ENCODE assay signal across 1 cellular context in genomic region chr19:34957830-34958751, GRCh38.
TF ChIP-seq lines count a peak whose summit lies in the region.

No MANE protein-coding gene starts in this region.

TF ChIP-seq in K562, 482 proteins besides CTCF, POLR2A, EP300 and RAD21:
- TF ChIP-seq RBM39 (optimal IDR thresholded peaks at IDR 0.05; ENCODE audit: low read depth, low read length): no peak
- no peak for TF ChIP-seq ZNF212 (CRISPR knock-in tag; IDR thresholded peaks at IDR 0.05)
- TF ChIP-seq CBX3 (IDR thresholded peaks at IDR 0.05; ENCODE audit: borderline replicate concordance in 1 of 2, low read length in 2 of 2): peak in 1 of 2 experiments; percentile 93; a peak in 2 of 3 replicates
- peak; percentile 62 for TF ChIP-seq RBFOX2 (IDR thresholded peaks at IDR 0.05; ENCODE audit: low read depth, low read length)
- peak; percentile 92 for TF ChIP-seq TRIM28 (IDR thresholded peaks at IDR 0.05)
- TF ChIP-seq CBX5 (IDR thresholded peaks at IDR 0.05; ENCODE audit: borderline replicate concordance, low read depth): peak; percentile 62; the same call in 1 of the 2 replicates
- TF ChIP-seq ZBTB33 (CRISPR knock-in tag; IDR thresholded peaks at IDR 0.05): peak; percentile 57
- peak; percentile 5; the same call in 1 of the 2 replicates for TF ChIP-seq JUN (IDR thresholded peaks at IDR 0.05; ENCODE audit: borderline replicate concordance, low read depth, low read length)
- TF ChIP-seq JUN (CRISPR knock-in tag; IDR thresholded peaks at IDR 0.05; ENCODE audit: borderline replicate concordance): no peak
- TF ChIP-seq NFRKB (IDR thresholded peaks at IDR 0.05; ENCODE audit: low read depth): peak; percentile 63; the same call in 1 of the 2 replicates
- TF ChIP-seq TFAM (CRISPR knock-in tag; conservative IDR thresholded peaks at IDR 0.05): no peak
- peak; percentile 35; the same call in 1 of the 2 replicates for TF ChIP-seq NCOA1 (IDR thresholded peaks at IDR 0.05; ENCODE audit: low read depth)
- no peak for TF ChIP-seq CTCFL (IDR thresholded peaks at IDR 0.05; ENCODE audit: borderline replicate concordance, insufficient read depth, low read depth, low read length, poor library complexity, severe bottlenecking)
- peak in 1 of 2 experiments; percentile 6 for TF ChIP-seq E2F6 (IDR thresholded peaks at IDR 0.05; ENCODE audit: borderline replicate concordance in 1 of 2, extremely low read depth in 1 of 2, insufficient read depth in 1 of 2, insufficient read length in 1 of 2, low read depth in 1 of 2, low read length in 1 of 2, poor library complexity in 1 of 2, severe bottlenecking in 1 of 2)
- TF ChIP-seq TBL1XR1 (IDR thresholded peaks at IDR 0.05; ENCODE audit: low read length in 2 of 2): no peak
- no peak for TF ChIP-seq SOX6 (IDR thresholded peaks at IDR 0.05)
- TF ChIP-seq RBM25 (IDR thresholded peaks at IDR 0.05; ENCODE audit: low read depth, low read length, severe bottlenecking): peak; percentile 67
- TF ChIP-seq ZNF75A (CRISPR knock-in tag; IDR thresholded peaks at IDR 0.05): peak; percentile 98
- TF ChIP-seq ZNF280A (IDR thresholded peaks at IDR 0.05; ENCODE audit: low read depth, partially characterized antibody): peak; percentile 93
- TF ChIP-seq EP400 (IDR thresholded peaks at IDR 0.05): 0 out of 2 replicates have a peak, but pooled peaks have one; percentile 11
- no peak for TF ChIP-seq PPARD (CRISPR knock-in tag; IDR thresholded peaks at IDR 0.05)
- TF ChIP-seq ARID4B (CRISPR knock-in tag; IDR thresholded peaks at IDR 0.05): no peak
- TF ChIP-seq MTA3 (IDR thresholded peaks at IDR 0.05; ENCODE audit: borderline replicate concordance): 0 out of 2 replicates have a peak, but pooled peaks have one; percentile 67
- TF ChIP-seq NR1H2 (CRISPR knock-in tag; IDR thresholded peaks at IDR 0.05): no peak
- peak; percentile 71 for TF ChIP-seq XRCC3 (IDR thresholded peaks at IDR 0.05)
- no peak for TF ChIP-seq HMG20A (CRISPR knock-in tag; conservative IDR thresholded peaks at IDR 0.05)
- peak; percentile 50; the same call in 1 of the 2 replicates for TF ChIP-seq ZEB2 (IDR thresholded peaks at IDR 0.05)
- 0 out of 2 replicates have a peak, but pooled peaks have one; percentile 34 for TF ChIP-seq POLR2G (IDR thresholded peaks at IDR 0.05; ENCODE audit: low read depth, low read length)
- peak in 1 of 2 experiments; percentile 55; a peak in 2 of 4 replicates for TF ChIP-seq TRIM24 (IDR thresholded peaks at IDR 0.05)
- TF ChIP-seq ZBTB12 (CRISPR knock-in tag; IDR thresholded peaks at IDR 0.05): no peak
- no peak for TF ChIP-seq RUNX1 (IDR thresholded peaks at IDR 0.05; ENCODE audit: low read depth)
- TF ChIP-seq ARNT (IDR thresholded peaks at IDR 0.05): no peak
- peak; percentile 32; the same call in 1 of the 2 replicates for TF ChIP-seq SUPT5H (IDR thresholded peaks at IDR 0.05)
- no peak for TF ChIP-seq ZNF551 (CRISPR knock-in tag; IDR thresholded peaks at IDR 0.05)
- peak; percentile 62 for TF ChIP-seq ZNF239 (CRISPR knock-in tag; IDR thresholded peaks at IDR 0.05)
- peak; percentile 39 for TF ChIP-seq RBM22 (IDR thresholded peaks at IDR 0.05; ENCODE audit: low read depth, low read length, poor library complexity, severe bottlenecking)
- TF ChIP-seq CBX1 (IDR thresholded peaks at IDR 0.05; ENCODE audit: low read depth): peak; percentile 64
- no peak for TF ChIP-seq ELK3 (CRISPR knock-in tag; IDR thresholded peaks at IDR 0.05)
- no peak for TF ChIP-seq ZNF586 (CRISPR knock-in tag; conservative IDR thresholded peaks at IDR 0.05)
- TF ChIP-seq MTF1 (CRISPR knock-in tag; IDR thresholded peaks at IDR 0.05; ENCODE audit: borderline replicate concordance): no peak
- TF ChIP-seq TGIF2 (CRISPR knock-in tag; IDR thresholded peaks at IDR 0.05): no peak
- TF ChIP-seq MYBL2 (IDR thresholded peaks at IDR 0.05; ENCODE audit: low read depth): no peak
- TF ChIP-seq MYBL2 (CRISPR knock-in tag; IDR thresholded peaks at IDR 0.05; ENCODE audit: borderline replicate concordance): no peak
